8 cellular contexts compared by ENCODE assay signal in genomic region chr4:76199664-76200211, GRCh38. TPM values are rescaled to one million over a fixed set of nuclear protein-coding genes. Genes with fewer than 3 reads are reported as not detected.
A peak's percentile ranks its signal among the peaks of the same experiment; 100 is the strongest.
DNase-seq lines count a peak whose midpoint lies in the region; ATAC-seq, FAIRE-seq and TF ChIP-seq lines count a peak whose summit lies in the region.

No MANE protein-coding gene starts in this region.

- H4K20me1 ChIP-seq in astrocyte (ENCODE audit: insufficient read depth, low read length) (peaks cover 23% of the 10 kb centered on the region), HepG2 (ENCODE audit: insufficient read depth, low read length) (no peaks in the 10 kb centered on the region)

- H3K9me3 ChIP-seq in HUES64 (ENCODE audit: insufficient read depth, low read depth, low read length) (no peaks in the 10 kb centered on the region), astrocyte (ENCODE audit: insufficient read depth, low read depth, low read length) (no peaks in the 10 kb centered on the region), HepG2 (ENCODE audit: low read length) (no peaks in the 10 kb centered on the region), thoracic aorta (no peaks in the 10 kb centered on the region)

- peak; percentile 83 for ATAC-seq in GM21447 (IDR thresholded peaks at IDR 0.05; ENCODE audit: unreplicated experiment)
- no peak for ATAC-seq in HepG2
- no peak for ATAC-seq in thoracic aorta (ENCODE audit: insufficient number of reproducible peaks, low FRiP score, low read depth)

- no peaks in the 10 kb centered on the region for H3K27me3 ChIP-seq in HUES64 (ENCODE audit: insufficient read depth, low read length)
- H3K27me3 ChIP-seq in astrocyte (ENCODE audit: insufficient read depth, low read length), result no peaks in the 10 kb centered on the region
- no peaks in the 10 kb centered on the region for H3K27me3 ChIP-seq in HepG2 (ENCODE audit: control insufficient read depth in 1 of 2, insufficient read depth in 2 of 2, low read length in 2 of 2)
- no peaks in the 10 kb centered on the region for H3K27me3 ChIP-seq in thoracic aorta (replicated peaks; ENCODE audit: insufficient read depth)

- intact Hi-C loops in HepG2 (cut with micrococcal nuclease; ENCODE audit: unreplicated experiment), result no loop called here

- peak overlapping the region; percentile 33 for H3K27ac ChIP-seq in HUES64 (ENCODE audit: low read depth, low read length)
- H3K27ac ChIP-seq in astrocyte (ENCODE audit: low read depth, low read length), result peak overlapping the region; percentile 54
- peak overlapping the region; percentile 66 for H3K27ac ChIP-seq in HepG2 (ENCODE audit: extremely low read length, insufficient read depth, low read length)
- H3K27ac ChIP-seq in thoracic aorta, result peak overlapping the region; percentile 24 to 38

- peak overlapping the region; percentile 85 for H3K27ac Mint-ChIP-seq in astrocyte (ENCODE audit: unreplicated experiment)

- H3K4me3 ChIP-seq in GM12875 (ENCODE audit: low read depth, low read length), result no peak overlapping the region
- no peak overlapping the region for H3K4me3 ChIP-seq in HUES64 (ENCODE audit: low read length)
- no peak overlapping the region for H3K4me3 ChIP-seq in astrocyte (ENCODE audit: insufficient read depth, low read depth, low read length)
- H3K4me3 ChIP-seq in HepG2 (replicated peaks in 1 of 3; ENCODE audit: insufficient read depth in 1 of 3, low read depth in 2 of 3, low read length in 3 of 3), result no peak overlapping the region
- H3K4me3 ChIP-seq in thoracic aorta, result peak overlapping the region; percentile 27

- TF ChIP-seq POLR2A in HepG2 (IDR thresholded peaks at IDR 0.05; ENCODE audit: insufficient read depth in 1 of 2, low read depth in 2 of 2, low read length in 2 of 2), result no peak

- no peaks in the 10 kb centered on the region for H3K9me3 Mint-ChIP-seq in astrocyte (ENCODE audit: unreplicated experiment)

- H3K27me3 Mint-ChIP-seq in astrocyte (ENCODE audit: low read depth, unreplicated experiment), result no peaks in the 10 kb centered on the region

- TF ChIP-seq EP300 in HepG2 (IDR thresholded peaks at IDR 0.05; ENCODE audit: low read depth in 2 of 2, low read length in 2 of 2) (no peak), HepG2 (CRISPR knock-in tag; IDR thresholded peaks at IDR 0.05; ENCODE audit: borderline replicate concordance) (no peak)

- H3K4me3 Mint-ChIP-seq in astrocyte (ENCODE audit: unreplicated experiment), result peak overlapping the region; percentile 60

- H3K4me2 ChIP-seq in astrocyte (ENCODE audit: low read length) (peak overlapping the region; percentile 47), HepG2 (ENCODE audit: low read depth, low read length) (no peak overlapping the region)

- no peak for FAIRE-seq in astrocyte (lab: Jason Lieb, UNC)
- no peak for FAIRE-seq in HepG2 (lab: Jason Lieb, UNC)

- H3K9ac ChIP-seq in HUES64 (ENCODE audit: low read depth, low read length) (no peak overlapping the region), astrocyte (ENCODE audit: low read length) (peak overlapping the region; percentile 44), HepG2 (ENCODE audit: insufficient read depth, low read depth, low read length) (no peak overlapping the region)

- TF ChIP-seq CTCF in GM12875 (IDR thresholded peaks at IDR 0.05; ENCODE audit: borderline replicate concordance, insufficient read depth, low read depth, low read length) (peak; percentile 40; the same call in 1 of the 2 replicates), astrocyte (IDR thresholded peaks at IDR 0.05; ENCODE audit: insufficient read depth, low read depth, low read length) (no peak), HepG2 (CRISPR knock-in tag; IDR thresholded peaks at IDR 0.05) (no peak), thoracic aorta (IDR thresholded peaks at IDR 0.05) (no peak)

- H3K79me2 ChIP-seq in astrocyte (ENCODE audit: insufficient read depth, low read length), result peaks cover 77% of the 10 kb centered on the region
- peaks cover 33% of the 10 kb centered on the region for H3K79me2 ChIP-seq in HepG2 (ENCODE audit: insufficient read depth, low read length)

- DNase-seq in astrocyte (ENCODE audit: low read depth) (peak; percentile 36), HepG2 (ENCODE audit: low spot score) (no peak), thoracic aorta (ENCODE audit: low spot score) (no peak), NCI-H1436 treated with DMSO at 0.1 percent for 48 hours (lab: John Stamatoyannopoulos, UW) (no peak), retina (no peak)

- POLR2A ChIA-PET in HepG2 (lab: Yijun Ruan, JAX), result interaction anchor here (0.5 kb wide), 1 partner anchor 10 kb away, joined by 3 read pairs; no protein-coding TSS in a partner anchor

- WGBS in HUES64, result 91% methylated on average over 13 of the region's 13 CpGs
- WGBS in HepG2 (ENCODE audit: low lambda C conversion rate), result 94% methylated on average over 13 of the region's 13 CpGs

- H2AFZ ChIP-seq in astrocyte (ENCODE audit: low read depth, low read length) (peak overlapping the region; percentile 40), HepG2 (ENCODE audit: low read length) (no peak overlapping the region)

- H3K4me1 ChIP-seq in HUES64 (ENCODE audit: insufficient read depth, low read length) (peaks cover 24% of the 10 kb centered on the region; the same call in 1 of the 2 replicates), astrocyte (ENCODE audit: insufficient read depth, low read length) (peaks cover 49% of the 10 kb centered on the region), HepG2 (ENCODE audit: insufficient read depth, low read length) (peaks cover 51% of the 10 kb centered on the region), thoracic aorta (ENCODE audit: control insufficient read depth in 1 of 2, low read depth in 2 of 2) (peaks cover 41 to 78% of the 10 kb centered on the region in 2 donors)

- no peak for TF ChIP-seq RAD21 in HepG2 (CRISPR knock-in tag; IDR thresholded peaks at IDR 0.05)

- H3K4me1 Mint-ChIP-seq in astrocyte (ENCODE audit: low read depth, unreplicated experiment), result peaks cover 41% of the 10 kb centered on the region

- peaks cover 4% of the 10 kb centered on the region for H3K36me3 Mint-ChIP-seq in astrocyte (ENCODE audit: low read depth, unreplicated experiment)

- CTCF ChIA-PET in HepG2 (lab: Yijun Ruan, JAX; ENCODE audit: low intra/inter-chr PET ratio, low total read pairs), result no interaction called here

- BruUV-seq in HepG2 (replicated peaks; lab: Mats Ljungman, UMichigan), result no TSS peak

- H3K36me3 ChIP-seq in HUES64 (ENCODE audit: insufficient read depth, low read length) (peaks cover 8% of the 10 kb centered on the region), astrocyte (ENCODE audit: insufficient read depth, low read length) (no peaks in the 10 kb centered on the region), HepG2 (replicated peaks in 1 of 2; ENCODE audit: control insufficient read depth in 1 of 2, insufficient read depth in 2 of 2, low read length in 2 of 2) (peaks cover 4 to 11% of the 10 kb centered on the region in 2 experiments; a peak in 2 of 5 replicates), thoracic aorta (no peaks in the 10 kb centered on the region)

- in situ Hi-C loops in HepG2 (cut with HindIII; ENCODE audit: extremely low pct_ligation_motif_present, low pct_unique_long_range_greater_than_20kb), result no loop called here

RNA-seq across cellular contexts. Expression of gene SCARB2, which starts 13.9 kb away (rescaled TPM):
- polyA plus RNA-seq in HUES64 (2013, experiment 1 of 2), result 26.0 TPM
- polyA plus RNA-seq in HUES64 (2013, experiment 2 of 2), result 37.6 TPM
- total RNA-seq in astrocyte (172 and 211 TPM in 2 replicates), HepG2 (2016; rRNA removed; fragmentation: Illumina TruSeq; extraction: Trizol) (23.5 and 43.4 TPM in 2 replicates), thoracic aorta (100 to 1,000 TPM; 133 to 165 TPM)
- 3.4 and 5.0 TPM in 2 replicates for total RNA-seq in HepG2 (2016; cell fraction: cytosol; rRNA removed; fragmentation: Illumina TruSeq; extraction: Trizol; ENCODE audit: low read depth)
- 27.0 and 44.9 TPM in 2 replicates for total RNA-seq in HepG2 (2016; cell fraction: insoluble cytoplasmic fraction; rRNA removed; fragmentation: Illumina TruSeq; extraction: Trizol)
- 11.4 and 14.4 TPM in 2 replicates for total RNA-seq in HepG2 (2016; cell fraction: membrane; rRNA removed; fragmentation: Illumina TruSeq; extraction: Trizol)
- total RNA-seq in HepG2 (2016; cell fraction: nucleus; rRNA removed; fragmentation: Illumina TruSeq; extraction: Trizol), result 46.8 and 54.9 TPM in 2 replicates
- polyA plus RNA-seq in HepG2 (2011; rRNA removed), result 40.6 and 45.9 TPM in 2 replicates
- polyA plus RNA-seq in HepG2 (2011; cell fraction: cytosol; rRNA removed), result 21.7 and 39.6 TPM in 2 replicates
- 16.5 and 20.8 TPM in 2 replicates for polyA plus RNA-seq in HepG2 (2011; cell fraction: nucleus; rRNA removed)
- 49.6 and 72.8 TPM in 2 replicates for polyA plus RNA-seq in HepG2 (2012)
- polyA plus RNA-seq in HepG2 (2016; cell fraction: cytosol; fragmentation: Illumina TruSeq; extraction: Trizol; ENCODE audit: low read depth), result 2.5 and 3.1 TPM in 2 replicates
- 20.1 and 21.1 TPM in 2 replicates for polyA plus RNA-seq in HepG2 (2016; cell fraction: insoluble cytoplasmic fraction; fragmentation: Illumina TruSeq; extraction: Trizol; ENCODE audit: low read depth)
- 6.3 and 6.6 TPM in 2 replicates for polyA plus RNA-seq in HepG2 (2016; cell fraction: membrane; fragmentation: Illumina TruSeq; extraction: Trizol; ENCODE audit: low read depth)
- 41.0 and 42.6 TPM in 2 replicates for polyA plus RNA-seq in HepG2 (2016; cell fraction: nucleus; fragmentation: Illumina TruSeq; extraction: Trizol; ENCODE audit: insufficient read depth, low read depth)
- 35.5 and 55.9 TPM in 2 replicates for polyA minus RNA-seq in HepG2 (2011; rRNA and poly(A)+ RNA removed; ENCODE audit: low replicate concordance)
- polyA minus RNA-seq in HepG2 (2011; cell fraction: cytosol; rRNA and poly(A)+ RNA removed), result 46.9 and 76.7 TPM in 2 replicates
- polyA minus RNA-seq in HepG2 (2011; cell fraction: nucleus; rRNA and poly(A)+ RNA removed), result 69.5 and 87.4 TPM in 2 replicates

RNA-seq across cellular contexts. Expression of gene NUP54, which starts 51.5 kb away (rescaled TPM):
- polyA plus RNA-seq in HUES64 (2013, experiment 1 of 2), result 88.3 TPM
- polyA plus RNA-seq in HUES64 (2013, experiment 2 of 2), result 81.7 TPM
- 30.4 and 34.2 TPM in 2 replicates for total RNA-seq in astrocyte
- total RNA-seq in HepG2 (2016; rRNA removed; fragmentation: Illumina TruSeq; extraction: Trizol), result 69.3 and 90.0 TPM in 2 replicates
- 120 and 132 TPM in 2 replicates for total RNA-seq in HepG2 (2016; cell fraction: cytosol; rRNA removed; fragmentation: Illumina TruSeq; extraction: Trizol; ENCODE audit: low read depth)
- 67.1 and 86.7 TPM in 2 replicates for total RNA-seq in HepG2 (2016; cell fraction: insoluble cytoplasmic fraction; rRNA removed; fragmentation: Illumina TruSeq; extraction: Trizol)
- total RNA-seq in HepG2 (2016; cell fraction: membrane; rRNA removed; fragmentation: Illumina TruSeq; extraction: Trizol), result 51.2 and 67.2 TPM in 2 replicates
- 49.9 and 54.3 TPM in 2 replicates for total RNA-seq in HepG2 (2016; cell fraction: nucleus; rRNA removed; fragmentation: Illumina TruSeq; extraction: Trizol)
- 22.9 and 36.1 TPM in 2 replicates for polyA plus RNA-seq in HepG2 (2011; rRNA removed)
- polyA plus RNA-seq in HepG2 (2011; cell fraction: cytosol; rRNA removed), result 14.6 and 21.0 TPM in 2 replicates
- polyA plus RNA-seq in HepG2 (2011; cell fraction: nucleus; rRNA removed), result 12.2 and 15.9 TPM in 2 replicates
- 20.9 and 27.3 TPM in 2 replicates for polyA plus RNA-seq in HepG2 (2012)
- 6.2 and 8.0 TPM in 2 replicates for polyA plus RNA-seq in HepG2 (2016; cell fraction: cytosol; fragmentation: Illumina TruSeq; extraction: Trizol; ENCODE audit: low read depth)
- polyA plus RNA-seq in HepG2 (2016; cell fraction: insoluble cytoplasmic fraction; fragmentation: Illumina TruSeq; extraction: Trizol; ENCODE audit: low read depth), result 58.3 and 59.3 TPM in 2 replicates
- polyA plus RNA-seq in HepG2 (2016; cell fraction: membrane; fragmentation: Illumina TruSeq; extraction: Trizol; ENCODE audit: low read depth), result 14.5 and 14.7 TPM in 2 replicates
- polyA plus RNA-seq in HepG2 (2016; cell fraction: nucleus; fragmentation: Illumina TruSeq; extraction: Trizol; ENCODE audit: insufficient read depth, low read depth), result 60.9 and 62.3 TPM in 2 replicates
- 31.7 and 31.8 TPM in 2 replicates for polyA minus RNA-seq in HepG2 (2011; rRNA and poly(A)+ RNA removed; ENCODE audit: low replicate concordance)
- polyA minus RNA-seq in HepG2 (2011; cell fraction: cytosol; rRNA and poly(A)+ RNA removed), result 35.0 and 35.8 TPM in 2 replicates
- polyA minus RNA-seq in HepG2 (2011; cell fraction: nucleus; rRNA and poly(A)+ RNA removed), result 48.5 and 64.5 TPM in 2 replicates
- total RNA-seq in thoracic aorta, result 10 to 100 TPM; 17.9 to 44.8 TPM

RNA-seq across cellular contexts. Expression of gene FAM47E, which starts 51.8 kb away (rescaled TPM):
- polyA plus RNA-seq in HUES64 (2013, experiment 1 of 2), result 0.80 TPM
- 3.2 TPM for polyA plus RNA-seq in HUES64 (2013, experiment 2 of 2)
- total RNA-seq in astrocyte (0.54 and 0.84 TPM in 2 replicates), HepG2 (2016; rRNA removed; fragmentation: Illumina TruSeq; extraction: Trizol) (0.29 and 0.33 TPM in 2 replicates), thoracic aorta (under 1 TPM; 0.42 to 0.54 TPM)
- total RNA-seq in HepG2 (2016; cell fraction: cytosol; rRNA removed; fragmentation: Illumina TruSeq; extraction: Trizol; ENCODE audit: low read depth), result 0.30 TPM in 1 of 2 replicates, not detected in the other
- 0.37 and 0.65 TPM in 2 replicates for total RNA-seq in HepG2 (2016; cell fraction: insoluble cytoplasmic fraction; rRNA removed; fragmentation: Illumina TruSeq; extraction: Trizol)
- total RNA-seq in HepG2 (2016; cell fraction: membrane; rRNA removed; fragmentation: Illumina TruSeq; extraction: Trizol), result 0.25 and 0.41 TPM in 2 replicates
- total RNA-seq in HepG2 (2016; cell fraction: nucleus; rRNA removed; fragmentation: Illumina TruSeq; extraction: Trizol), result 0.31 and 0.50 TPM in 2 replicates
- polyA plus RNA-seq in HepG2 (2011; rRNA removed), result 0.60 and 0.66 TPM in 2 replicates
- 0.24 and 0.50 TPM in 2 replicates for polyA plus RNA-seq in HepG2 (2011; cell fraction: cytosol; rRNA removed)
- polyA plus RNA-seq in HepG2 (2011; cell fraction: nucleus; rRNA removed), result 0.06 and 1.5 TPM in 2 replicates
- polyA plus RNA-seq in HepG2 (2012), result 1.2 and 1.8 TPM in 2 replicates
- 0.27 and 0.29 TPM in 2 replicates for polyA plus RNA-seq in HepG2 (2016; cell fraction: cytosol; fragmentation: Illumina TruSeq; extraction: Trizol; ENCODE audit: low read depth)
- polyA plus RNA-seq in HepG2 (2016; cell fraction: insoluble cytoplasmic fraction; fragmentation: Illumina TruSeq; extraction: Trizol; ENCODE audit: low read depth), result 0.29 and 0.50 TPM in 2 replicates
- polyA plus RNA-seq in HepG2 (2016; cell fraction: membrane; fragmentation: Illumina TruSeq; extraction: Trizol; ENCODE audit: low read depth), result not detected in 2 replicates
- polyA plus RNA-seq in HepG2 (2016; cell fraction: nucleus; fragmentation: Illumina TruSeq; extraction: Trizol; ENCODE audit: insufficient read depth, low read depth), result 0.44 TPM in 1 of 2 replicates, not detected in the other
- 0.02 TPM in 1 of 2 replicates, not detected in the other for polyA minus RNA-seq in HepG2 (2011; rRNA and poly(A)+ RNA removed; ENCODE audit: low replicate concordance)
- 0.69 TPM in 1 of 2 replicates, not detected in the other for polyA minus RNA-seq in HepG2 (2011; cell fraction: cytosol; rRNA and poly(A)+ RNA removed)
- 1.5 and 1.9 TPM in 2 replicates for polyA minus RNA-seq in HepG2 (2011; cell fraction: nucleus; rRNA and poly(A)+ RNA removed)
